Comparison of ENCODE assay signal across 8 cellular contexts in genomic region chr2:202375006-202375610, GRCh38. TPM values are rescaled to one million over a fixed set of nuclear protein-coding genes. Genes with fewer than 3 reads are reported as not detected.
DNase-seq lines count a peak whose midpoint lies in the region; ATAC-seq, FAIRE-seq and TF ChIP-seq lines count a peak whose summit lies in the region.

No MANE protein-coding gene starts in this region.

- H3K27ac Mint-ChIP-seq in astrocyte (ENCODE audit: unreplicated experiment): peak overlapping the region; percentile 100

- no peak for DNase-seq in BJ (ENCODE audit: low read depth)
- peak; percentile 61 for DNase-seq in SW480 (ENCODE audit: low spot score)
- peak; percentile 89 for DNase-seq in astrocyte (ENCODE audit: low read depth)
- peak; percentile 49 for DNase-seq in hepatic stellate cell (ENCODE audit: low spot score)
- peak; percentile 79 for DNase-seq in pulmonary artery endothelial cell (ENCODE audit: low read depth, low spot score)
- no peak for DNase-seq in NOMO-1 treated with dmso at 0.1 percent for 144 hours (lab: John Stamatoyannopoulos, UW; ENCODE audit: unreplicated experiment)
- no peak for DNase-seq in NCI-H187 treated with DMSO at 0.1 percent for 48 hours (lab: John Stamatoyannopoulos, UW)

- peak; percentile 39 for FAIRE-seq in astrocyte (lab: Jason Lieb, UNC)

- no peaks in the 10 kb centered on the region for H3K36me3 Mint-ChIP-seq in astrocyte (ENCODE audit: low read depth, unreplicated experiment)

- no peaks in the 10 kb centered on the region for H3K27me3 Mint-ChIP-seq in astrocyte (ENCODE audit: low read depth, unreplicated experiment)

- peak overlapping the region; percentile 97 for H3K4me3 Mint-ChIP-seq in astrocyte (ENCODE audit: unreplicated experiment)

- peak; percentile 2 for ATAC-seq in HG02938 (IDR thresholded peaks at IDR 0.05; ENCODE audit: unreplicated experiment)

- peak overlapping the region; percentile 89 for H3K4me2 ChIP-seq in astrocyte (ENCODE audit: low read length)

- peaks cover 13% of the 10 kb centered on the region for H3K4me1 ChIP-seq in astrocyte (ENCODE audit: insufficient read depth, low read length)

- H3K4me3 ChIP-seq in BJ (ENCODE audit: low read depth, low read length) (peak overlapping the region; percentile 77), astrocyte (ENCODE audit: insufficient read depth, low read depth, low read length) (peak overlapping the region; percentile 62)

- CTCF ChIA-PET in BJ (lab: Yijun Ruan, JAX): no interaction called here

- H3K27ac ChIP-seq in astrocyte (ENCODE audit: low read depth, low read length): peak overlapping the region; percentile 96

- peaks cover 36% of the 10 kb centered on the region for H4K20me1 ChIP-seq in astrocyte (ENCODE audit: insufficient read depth, low read length)

- peak overlapping the region; percentile 98 for H3K9ac ChIP-seq in astrocyte (ENCODE audit: low read length)

- no peaks in the 10 kb centered on the region for H3K9me3 Mint-ChIP-seq in astrocyte (ENCODE audit: unreplicated experiment)

- H3K27me3 ChIP-seq in BJ (ENCODE audit: control insufficient read depth, insufficient read depth, low read length) (no peaks in the 10 kb centered on the region), astrocyte (ENCODE audit: insufficient read depth, low read length) (no peaks in the 10 kb centered on the region)

- H3K79me2 ChIP-seq in astrocyte (ENCODE audit: insufficient read depth, low read length): peaks cover 37% of the 10 kb centered on the region

- H2AFZ ChIP-seq in astrocyte (ENCODE audit: low read depth, low read length): peak overlapping the region; percentile 70

- POLR2A ChIA-PET in BJ (lab: Charles Lee): no interaction called here

- H3K9me3 ChIP-seq in astrocyte (ENCODE audit: insufficient read depth, low read depth, low read length): no peaks in the 10 kb centered on the region

- peaks cover 9% of the 10 kb centered on the region for H3K4me1 Mint-ChIP-seq in astrocyte (ENCODE audit: low read depth, unreplicated experiment)

- no peak for TF ChIP-seq CTCF in BJ (IDR thresholded peaks at IDR 0.05; ENCODE audit: insufficient read depth, low read depth, low read length)
- no peak for TF ChIP-seq CTCF in astrocyte (IDR thresholded peaks at IDR 0.05; ENCODE audit: insufficient read depth, low read depth, low read length)

- H3K36me3 ChIP-seq in BJ (ENCODE audit: control insufficient read depth, insufficient read depth, low read length): no peaks in the 10 kb centered on the region
- no peaks in the 10 kb centered on the region for H3K36me3 ChIP-seq in astrocyte (ENCODE audit: insufficient read depth, low read length)

RNA-seq across cellular contexts. Expression of gene BMPR2, which starts 1.0 kb away (rescaled TPM):
- 30.9 and 54.3 TPM in 2 replicates for polyA plus RNA-seq in BJ (2011; rRNA removed)
- 74.9 and 87.0 TPM in 2 replicates for polyA minus RNA-seq in BJ (2011; rRNA and poly(A)+ RNA removed)
- total RNA-seq in astrocyte: 93.1 and 111 TPM in 2 replicates
- 34.3 and 41.7 TPM in 2 replicates for total RNA-seq in pulmonary artery endothelial cell

Comparison
In these comparisons a context has a peak if more than half of its experiments do, and no peak if none do; other contexts are left out.
1. DNase-seq: peak in SW480 (single experiment), astrocyte (single experiment), hepatic stellate cell (single experiment) and pulmonary artery endothelial cell (single experiment); none in BJ (single experiment), NOMO-1 treated with dmso at 0.1 percent for 144 hours (single experiment) and NCI-H187 treated with DMSO at 0.1 percent for 48 hours (single experiment).